ENCODE assay signal across 13 cellular contexts in genomic region chr3:137165117-137165806, GRCh38.
A peak's percentile ranks its signal among the peaks of the same experiment; 100 is the strongest.
DNase-seq lines count a peak whose midpoint lies in the region; ATAC-seq and TF ChIP-seq lines count a peak whose summit lies in the region.
"Had no signal": no experiment of that assay in that cellular context is flagged by ENCODE, and none has a peak within 500 bp of the region (broad histone marks: within the 10 kb centered on the region; RNA-seq: fewer than 3 reads in every experiment).

No MANE protein-coding gene starts in this region.

- no peak overlapping the region for H3K4me3 ChIP-seq in HFF-Myc (replicated peaks; ENCODE audit: low read depth, low read length)
- H3K4me3 ChIP-seq in body of pancreas = no peak overlapping the region
- H3K4me3 ChIP-seq: adrenal gland had no signal

- H3K4me1 ChIP-seq in body of pancreas = no peaks in the 10 kb centered on the region
- H3K4me1 ChIP-seq: adrenal gland, BE2C had no signal

- peaks cover 4% of the 10 kb centered on the region for H3K36me3 Mint-ChIP-seq in glutamatergic neuron (ENCODE audit: unreplicated experiment)
- H3K36me3 Mint-ChIP-seq: stimulated activated naive B cell treated with anti-CD40 and anti-IgM and Interleukin-4, amounts not matched to agents 10 μg/mL and 1 μg/mL and 100 μg/mL, for 72 hours had no signal

- 82 to 84% methylated on average over 7 of the region's 7 CpGs for WGBS in body of pancreas, 2 donors

- H3K9me3 Mint-ChIP-seq in glutamatergic neuron (ENCODE audit: unreplicated experiment) = peaks cover 10% of the 10 kb centered on the region

- H3K27ac ChIP-seq in body of pancreas = no peak overlapping the region

- peaks cover 4% of the 10 kb centered on the region for H3K27me3 Mint-ChIP-seq in glutamatergic neuron (ENCODE audit: unreplicated experiment)

- TF ChIP-seq POLR2A in body of pancreas (IDR thresholded peaks at IDR 0.05) = no peak

- H3K4me3 Mint-ChIP-seq in glutamatergic neuron (ENCODE audit: unreplicated experiment) = no peak overlapping the region
- H3K4me3 Mint-ChIP-seq: stimulated activated naive B cell treated with anti-CD40 and anti-IgM and Interleukin-4, amounts not matched to agents 10 μg/mL and 1 μg/mL and 100 μg/mL, for 72 hours had no signal

- intact Hi-C loops in body of pancreas (cut with DNase I) = no loop called here

- H3K36me3 ChIP-seq in body of pancreas (replicated peaks in 1 of 2; ENCODE audit: insufficient read depth in 1 of 2, low read depth in 2 of 2) = no peaks in the 10 kb centered on the region
- H3K36me3 ChIP-seq: adrenal gland, BE2C had no signal

- H3K9me3 ChIP-seq in body of pancreas = no peaks in the 10 kb centered on the region
- H3K9me3 ChIP-seq: adrenal gland, BE2C had no signal

- H3K27me3 ChIP-seq in body of pancreas = no peaks in the 10 kb centered on the region
- H3K27me3 ChIP-seq: adrenal gland, BE2C had no signal

- DNase-seq in AG08395 (ENCODE audit: low spot score) (peak; percentile 6), HFF-Myc (ENCODE audit: extremely low read depth, low read depth) (peak; percentile 26), T1000 (lab: John Stamatoyannopoulos, UW) (peak; percentile 0), glutamatergic neuron (peak; percentile 24), body of pancreas (no peak), NCI-H2196 treated with DMSO at 0.1 percent for 48 hours (lab: John Stamatoyannopoulos, UW; ENCODE audit: unreplicated experiment) (no peak), SIG-M5 (lab: John Stamatoyannopoulos, UW) (no peak)
- DNase-seq: adrenal gland; BE2C; effector CD8-positive, alpha-beta T cell; NCI-H1105 treated with DMSO at 0.1 percent for 48 hours; stimulated activated naive B cell treated with anti-CD40 and anti-IgM and Interleukin-4, amounts not matched to agents 10 μg/mL and 1 μg/mL and 100 μg/mL, for 72 hours had no signal

- TF ChIP-seq CTCF in HFF-Myc (IDR thresholded peaks at IDR 0.05; ENCODE audit: low read depth, low read length, missing control alignments) (no peak), glutamatergic neuron (IDR thresholded peaks at IDR 0.05; ENCODE audit: partially characterized antibody, unreplicated experiment) (no peak), body of pancreas (IDR thresholded peaks at IDR 0.05) (no peak)

- H3K27ac Mint-ChIP-seq in glutamatergic neuron (ENCODE audit: unreplicated experiment) = peak overlapping the region; percentile 99
- H3K27ac Mint-ChIP-seq: stimulated activated naive B cell treated with anti-CD40 and anti-IgM and Interleukin-4, amounts not matched to agents 10 μg/mL and 1 μg/mL and 100 μg/mL, for 72 hours had no signal

- ATAC-seq in GM21619 (IDR thresholded peaks at IDR 0.05; ENCODE audit: unreplicated experiment) (no peak), body of pancreas (no peak)
- ATAC-seq: stimulated activated naive B cell treated with anti-CD40 and anti-IgM and Interleukin-4, amounts not matched to agents 10 μg/mL and 1 μg/mL and 100 μg/mL, for 72 hours had no signal

- peaks cover 43% of the 10 kb centered on the region for H3K4me1 Mint-ChIP-seq in glutamatergic neuron (ENCODE audit: low read depth, unreplicated experiment)
- H3K4me1 Mint-ChIP-seq: stimulated activated naive B cell treated with anti-CD40 and anti-IgM and Interleukin-4, amounts not matched to agents 10 μg/mL and 1 μg/mL and 100 μg/mL, for 72 hours had no signal

Comparison
In these comparisons a context has a peak if more than half of its experiments do, and no peak if none do; other contexts are left out.
1. DNase-seq: peak in AG08395 (single experiment), HFF-Myc (single experiment), T1000 (single experiment) and glutamatergic neuron (single experiment); none in body of pancreas (0 of 4), NCI-H2196 treated with DMSO at 0.1 percent for 48 hours (single experiment) and SIG-M5 (single experiment).